In the genomic region with DNA sequence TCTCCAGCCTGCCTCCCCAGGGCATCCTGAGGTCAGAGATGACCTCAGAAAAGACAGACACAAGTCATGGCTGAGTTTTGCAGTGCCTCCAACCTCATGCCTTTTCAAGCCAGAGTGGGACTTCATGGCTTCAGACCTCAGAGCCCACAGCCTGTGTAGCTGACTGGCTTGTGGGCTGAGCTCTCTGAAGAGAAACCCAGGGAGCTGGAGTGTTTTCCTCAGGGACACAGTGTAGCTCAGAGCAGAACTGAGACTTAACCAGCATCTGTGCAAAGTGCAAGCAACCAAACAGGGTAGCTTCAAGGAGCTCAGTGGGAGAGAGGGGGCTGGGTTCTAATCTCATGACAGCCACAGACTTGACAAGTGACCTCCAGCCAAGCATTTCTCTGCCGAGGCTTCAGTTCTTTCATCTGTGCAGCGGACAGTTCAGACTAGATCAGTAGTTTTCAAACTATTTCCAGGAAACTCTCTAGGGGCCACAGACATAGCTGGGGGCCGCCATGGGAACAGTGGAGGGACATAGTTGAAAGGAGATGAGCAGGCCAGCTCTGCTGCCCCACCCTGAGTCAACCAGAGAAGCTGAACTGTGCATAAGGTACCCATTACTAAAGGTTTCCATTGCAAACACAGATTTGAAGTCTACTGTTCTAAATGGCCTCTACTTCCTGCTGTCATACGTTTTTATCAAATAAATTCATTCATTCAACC, we compare ENCODE assay signal across 16 cellular contexts.
DNase-seq lines count a peak whose midpoint lies in the region; ATAC-seq and TF ChIP-seq lines count a peak whose summit lies in the region.
"Had no signal": no experiment of that assay in that cellular context is flagged by ENCODE, and none has a peak within 500 bp of the region (broad histone marks: within the 10 kb centered on the region; RNA-seq: fewer than 3 reads in every experiment).

No MANE protein-coding gene starts in this region.

- H3K4me1 ChIP-seq in vagina = peaks cover 11% of the 10 kb centered on the region
- H3K4me1 ChIP-seq: breast epithelium had no signal

- H3K27ac Mint-ChIP-seq in activated T-helper 2 cell treated with anti-CD3 and anti-CD28 coated beads, Interferon-gamma antibody, Interleukin-2, Interleukin-4, amounts not matched to agents 10 μg/mL and 5 μg/mL and 100 μg/mL, durations not matched to agents 14 hours and 24 hours and 36 hours = peak overlapping the region; percentile 50
- H3K27ac Mint-ChIP-seq in stimulated activated naive B cell treated with anti-CD40 and anti-IgM and Interleukin-4, amounts not matched to agents 10 μg/mL and 1 μg/mL and 100 μg/mL, for 72 hours = peak overlapping the region; percentile 94

- no peak for DNase-seq in activated T-cell treated with anti-CD3 and anti-CD28 coated beads, Interleukin-2, amount 50 U/mL, for 4 hours
- DNase-seq in activated T-cell treated with anti-CD3 and anti-CD28 coated beads, Interleukin-2, amount 50 U/mL, for 1 hour = no peak
- DNase-seq in activated T-helper 2 cell treated with anti-CD3 and anti-CD28 coated beads, Interferon-gamma antibody, Interleukin-2, Interleukin-4, amounts not matched to agents 10 μg/mL and 5 μg/mL and 100 μg/mL, durations not matched to agents 14 hours and 24 hours and 36 hours (ENCODE audit: low spot score) = no peak
- peak; percentile 74 for DNase-seq in stimulated activated naive B cell treated with anti-CD40 and anti-IgM and Interleukin-4, amounts not matched to agents 10 μg/mL and 1 μg/mL and 100 μg/mL, for 72 hours
- no peak for DNase-seq in vagina (ENCODE audit: extremely low spot score in 2 of 2)
- no peak for DNase-seq in NCI-H526 treated with DMSO at 0.1 percent for 48 hours (lab: John Stamatoyannopoulos, UW)
- DNase-seq: ACHN; NCI-H1105; NCI-H524; stimulated activated CD4-positive, alpha-beta T cell treated with anti-CD3 and anti-CD28 coated beads, Interleukin-12 subunit alpha, Interleukin-12 subunit beta, amount 100 ng/mL, for 4 hours; T-helper 9 cell had no signal

- peaks cover 70% of the 10 kb centered on the region for H3K4me1 Mint-ChIP-seq in activated T-cell treated with anti-CD3 and anti-CD28 coated beads, Interleukin-2, amount 50 U/mL, for 4 hours (ENCODE audit: low read depth)
- peaks cover 36% of the 10 kb centered on the region for H3K4me1 Mint-ChIP-seq in activated T-helper 2 cell treated with anti-CD3 and anti-CD28 coated beads, Interferon-gamma antibody, Interleukin-2, Interleukin-4, amounts not matched to agents 10 μg/mL and 5 μg/mL and 100 μg/mL, durations not matched to agents 14 hours and 24 hours and 36 hours (ENCODE audit: low read depth)
- H3K4me1 Mint-ChIP-seq in stimulated activated naive B cell treated with anti-CD40 and anti-IgM and Interleukin-4, amounts not matched to agents 10 μg/mL and 1 μg/mL and 100 μg/mL, for 72 hours = peaks cover 67 to 95% of the 10 kb centered on the region in 2 donors

- no peaks in the 10 kb centered on the region for H3K27me3 Mint-ChIP-seq in activated T-cell treated with anti-CD3 and anti-CD28 coated beads, Interleukin-2, amount 50 U/mL, for 4 hours (ENCODE audit: low read depth)
- no peaks in the 10 kb centered on the region for H3K27me3 Mint-ChIP-seq in activated T-helper 2 cell treated with anti-CD3 and anti-CD28 coated beads, Interferon-gamma antibody, Interleukin-2, Interleukin-4, amounts not matched to agents 10 μg/mL and 5 μg/mL and 100 μg/mL, durations not matched to agents 14 hours and 24 hours and 36 hours (ENCODE audit: low read depth)
- no peaks in the 10 kb centered on the region for H3K27me3 Mint-ChIP-seq in stimulated activated naive B cell treated with anti-CD40 and anti-IgM and Interleukin-4, amounts not matched to agents 10 μg/mL and 1 μg/mL and 100 μg/mL, for 72 hours

- no peak overlapping the region for H3K4me3 Mint-ChIP-seq in activated T-cell treated with anti-CD3 and anti-CD28 coated beads, Interleukin-2, amount 50 U/mL, for 4 hours
- H3K4me3 Mint-ChIP-seq in activated T-helper 2 cell treated with anti-CD3 and anti-CD28 coated beads, Interferon-gamma antibody, Interleukin-2, Interleukin-4, amounts not matched to agents 10 μg/mL and 5 μg/mL and 100 μg/mL, durations not matched to agents 14 hours and 24 hours and 36 hours (ENCODE audit: low read depth) = no peak overlapping the region
- H3K4me3 Mint-ChIP-seq in stimulated activated naive B cell treated with anti-CD40 and anti-IgM and Interleukin-4, amounts not matched to agents 10 μg/mL and 1 μg/mL and 100 μg/mL, for 72 hours = peak overlapping the region; percentile 35 to 42

- no peak overlapping the region for H3K27ac ChIP-seq in vagina
- H3K27ac ChIP-seq: breast epithelium, heart left ventricle had no signal

- H3K9me3 Mint-ChIP-seq in activated T-cell treated with anti-CD3 and anti-CD28 coated beads, Interleukin-2, amount 50 U/mL, for 4 hours = no peaks in the 10 kb centered on the region
- no peaks in the 10 kb centered on the region for H3K9me3 Mint-ChIP-seq in activated T-helper 2 cell treated with anti-CD3 and anti-CD28 coated beads, Interferon-gamma antibody, Interleukin-2, Interleukin-4, amounts not matched to agents 10 μg/mL and 5 μg/mL and 100 μg/mL, durations not matched to agents 14 hours and 24 hours and 36 hours
- H3K9me3 Mint-ChIP-seq in stimulated activated naive B cell treated with anti-CD40 and anti-IgM and Interleukin-4, amounts not matched to agents 10 μg/mL and 1 μg/mL and 100 μg/mL, for 72 hours = no peaks in the 10 kb centered on the region

- H3K4me3 ChIP-seq in vagina = no peak overlapping the region
- H3K4me3 ChIP-seq: breast epithelium, heart left ventricle, left lung had no signal

- ATAC-seq in activated T-cell treated with anti-CD3 and anti-CD28 coated beads, Interleukin-2, amount 50 U/mL, for 4 hours = peak; percentile 53 to 59
- peak; percentile 63 for ATAC-seq in HG02759 (IDR thresholded peaks at IDR 0.05; ENCODE audit: unreplicated experiment)
- ATAC-seq in stimulated activated naive B cell treated with anti-CD40 and anti-IgM and Interleukin-4, amounts not matched to agents 10 μg/mL and 1 μg/mL and 100 μg/mL, for 72 hours (replicated peaks) = peak; percentile 71 to 79
- no peak for ATAC-seq in esophagus mucosa
- ATAC-seq: heart left ventricle, left lung had no signal

- H3K9me3 ChIP-seq in vagina = no peaks in the 10 kb centered on the region
- H3K9me3 ChIP-seq: breast epithelium, heart left ventricle, left lung had no signal

- peaks cover 38% of the 10 kb centered on the region for H3K36me3 Mint-ChIP-seq in activated T-cell treated with anti-CD3 and anti-CD28 coated beads, Interleukin-2, amount 50 U/mL, for 4 hours (ENCODE audit: insufficient read depth)
- H3K36me3 Mint-ChIP-seq in activated T-helper 2 cell treated with anti-CD3 and anti-CD28 coated beads, Interferon-gamma antibody, Interleukin-2, Interleukin-4, amounts not matched to agents 10 μg/mL and 5 μg/mL and 100 μg/mL, durations not matched to agents 14 hours and 24 hours and 36 hours (ENCODE audit: low read depth) = peaks cover 61% of the 10 kb centered on the region
- H3K36me3 Mint-ChIP-seq in stimulated activated naive B cell treated with anti-CD40 and anti-IgM and Interleukin-4, amounts not matched to agents 10 μg/mL and 1 μg/mL and 100 μg/mL, for 72 hours = peaks cover 68 to 84% of the 10 kb centered on the region in 2 donors

- TF ChIP-seq POLR2A in vagina (IDR thresholded peaks at IDR 0.05) = no peak

- intact Hi-C loops in activated T-helper 2 cell treated with anti-CD3 and anti-CD28 coated beads, Interferon-gamma antibody, Interleukin-2, Interleukin-4, amounts not matched to agents 10 μg/mL and 5 μg/mL and 100 μg/mL, durations not matched to agents 14 hours and 24 hours and 36 hours (cut with micrococcal nuclease) = loop anchor here (1.0 kb wide), 2 partner anchors 9 to 17 kb away; no protein-coding TSS in a partner anchor
- intact Hi-C loops in vagina (cut with DNase I) = no loop called here

- no peaks in the 10 kb centered on the region for H3K36me3 ChIP-seq in vagina
- H3K36me3 ChIP-seq: breast epithelium had no signal

- TF ChIP-seq CTCF in vagina (IDR thresholded peaks at IDR 0.05) = no peak

- no peaks in the 10 kb centered on the region for H3K27me3 ChIP-seq in vagina
- H3K27me3 ChIP-seq: breast epithelium, heart left ventricle, left lung had no signal

Comparison
In these comparisons a context has a peak if more than half of its experiments do, and no peak if none do; other contexts are left out.
1. H3K4me3 Mint-ChIP-seq: peak in stimulated activated naive B cell treated with anti-CD40 and anti-IgM and Interleukin-4, amounts not matched to agents 10 μg/mL and 1 μg/mL and 100 μg/mL, for 72 hours (2 of 2); none in activated T-cell treated with anti-CD3 and anti-CD28 coated beads, Interleukin-2, amount 50 U/mL, for 4 hours (single experiment) and activated T-helper 2 cell treated with anti-CD3 and anti-CD28 coated beads, Interferon-gamma antibody, Interleukin-2, Interleukin-4, amounts not matched to agents 10 μg/mL and 5 μg/mL and 100 μg/mL, durations not matched to agents 14 hours and 24 hours and 36 hours (single experiment).